In genomic region chr4:88823058-88823919, GRCh38 we compare ENCODE assay signal across 1 cellular context.
A peak's percentile ranks its signal among the peaks of the same experiment; 100 is the strongest.
TF ChIP-seq lines count a peak whose summit lies in the region.

No MANE protein-coding gene starts in this region.

TF ChIP-seq in HepG2, 621 proteins besides CTCF, POLR2A, EP300 and RAD21 (continued from another document and continues in another):
- TF ChIP-seq HMGXB3 (CRISPR knock-in tag; IDR thresholded peaks at IDR 0.05; ENCODE audit: borderline replicate concordance): no peak; the same call in 1 of the 2 replicates
- no peak for TF ChIP-seq GZF1 (CRISPR knock-in tag; IDR thresholded peaks at IDR 0.05)
- TF ChIP-seq PITX1 (CRISPR knock-in tag; IDR thresholded peaks at IDR 0.05): no peak
- peak; percentile 24; the same call in 1 of the 2 replicates for TF ChIP-seq GFI1 (CRISPR knock-in tag; IDR thresholded peaks at IDR 0.05; ENCODE audit: borderline replicate concordance)
- TF ChIP-seq PHF5A (CRISPR knock-in tag; IDR thresholded peaks at IDR 0.05; ENCODE audit: low read depth, unreplicated experiment): no peak
- TF ChIP-seq ZNF644 (CRISPR knock-in tag; IDR thresholded peaks at IDR 0.05; ENCODE audit: low read depth): no peak
- TF ChIP-seq POLR2AphosphoS5 (IDR thresholded peaks at IDR 0.05; ENCODE audit: low read depth, low read length): peak; percentile 92
- no peak for TF ChIP-seq MAFK (conservative IDR thresholded peaks at IDR 0.05 in 1 of 2, IDR thresholded peaks at IDR 0.05 in 1 of 2; ENCODE audit: low read length in 2 of 2)
- no peak for TF ChIP-seq SKIL (CRISPR knock-in tag; IDR thresholded peaks at IDR 0.05; ENCODE audit: borderline replicate concordance)
- no peak for TF ChIP-seq ZNF768 (CRISPR knock-in tag; IDR thresholded peaks at IDR 0.05)
- 0 out of 2 replicates have a peak, but pooled peaks have one; percentile 36 for TF ChIP-seq ZNF691 (CRISPR knock-in tag; IDR thresholded peaks at IDR 0.05; ENCODE audit: borderline replicate concordance, low read depth)
- no peak for TF ChIP-seq ZNF138 (CRISPR knock-in tag; IDR thresholded peaks at IDR 0.05; ENCODE audit: low read depth)
- no peak for TF ChIP-seq ZFYVE20 (CRISPR knock-in tag; IDR thresholded peaks at IDR 0.05; ENCODE audit: borderline replicate concordance, low read depth)
- TF ChIP-seq FOXK1 (CRISPR knock-in tag; IDR thresholded peaks at IDR 0.05; ENCODE audit: borderline replicate concordance, low read depth): peak; percentile 65; the same call in 1 of the 2 replicates
- no peak for TF ChIP-seq ZNF616 (CRISPR knock-in tag; IDR thresholded peaks at IDR 0.05; ENCODE audit: low read depth)
- TF ChIP-seq ZFP91 (CRISPR knock-in tag; IDR thresholded peaks at IDR 0.05; ENCODE audit: borderline replicate concordance): peak; percentile 68; the same call in 1 of the 2 replicates
- no peak for TF ChIP-seq CAMTA2 (CRISPR knock-in tag; IDR thresholded peaks at IDR 0.05; ENCODE audit: borderline replicate concordance)
- no peak for TF ChIP-seq ZBTB37 (CRISPR knock-in tag; IDR thresholded peaks at IDR 0.05)
- TF ChIP-seq ZNF337 (CRISPR knock-in tag; IDR thresholded peaks at IDR 0.05; ENCODE audit: borderline replicate concordance, low read depth): no peak
- TF ChIP-seq TCF12 (IDR thresholded peaks at IDR 0.05): no peak
- TF ChIP-seq TCF12 (CRISPR knock-in tag; IDR thresholded peaks at IDR 0.05): no peak
- no peak; the same call in 1 of the 2 replicates for TF ChIP-seq ZNF160 (CRISPR knock-in tag; IDR thresholded peaks at IDR 0.05)
- peak; percentile 65; the same call in 1 of the 2 replicates for TF ChIP-seq ZNF619 (CRISPR knock-in tag; IDR thresholded peaks at IDR 0.05)
- 0 out of 2 replicates have a peak, but pooled peaks have one; percentile 26 for TF ChIP-seq RBFOX2 (IDR thresholded peaks at IDR 0.05; ENCODE audit: low read depth, low read length)
- 0 out of 2 replicates have a peak, but pooled peaks have one; percentile 58 for TF ChIP-seq ZNF136 (CRISPR knock-in tag; IDR thresholded peaks at IDR 0.05; ENCODE audit: low read depth)
- TF ChIP-seq ZNF263 (CRISPR knock-in tag; IDR thresholded peaks at IDR 0.05): peak; percentile 99
- TF ChIP-seq ZUFSP (CRISPR knock-in tag; IDR thresholded peaks at IDR 0.05; ENCODE audit: borderline replicate concordance): no peak
- no peak for TF ChIP-seq SRSF9 (IDR thresholded peaks at IDR 0.05; ENCODE audit: borderline replicate concordance, insufficient read depth, low read depth, low read length, poor library complexity, severe bottlenecking)
- TF ChIP-seq MXD4 (CRISPR knock-in tag; IDR thresholded peaks at IDR 0.05): no peak
- no peak for TF ChIP-seq PAWR (CRISPR knock-in tag; IDR thresholded peaks at IDR 0.05; ENCODE audit: borderline replicate concordance)
- TF ChIP-seq TIGD3 (CRISPR knock-in tag; IDR thresholded peaks at IDR 0.05; ENCODE audit: borderline replicate concordance): no peak
- no peak for TF ChIP-seq ZNF770 (CRISPR knock-in tag; IDR thresholded peaks at IDR 0.05)
- no peak for TF ChIP-seq PRDM4 (CRISPR knock-in tag; IDR thresholded peaks at IDR 0.05; ENCODE audit: borderline replicate concordance)
- TF ChIP-seq ZNF362 (CRISPR knock-in tag; IDR thresholded peaks at IDR 0.05; ENCODE audit: borderline replicate concordance): no peak
